Comparison of ENCODE assay signal across 1 cellular context in genomic region chr7:54978364-54979116, GRCh38.
TF ChIP-seq lines count a peak whose summit lies in the region.

No MANE protein-coding gene starts in this region.

TF ChIP-seq in A549, 52 proteins besides CTCF, POLR2A, EP300 and RAD21:
- TF ChIP-seq TFCP2L1 (CRISPR knock-in tag; IDR thresholded peaks at IDR 0.05): no peak
- TF ChIP-seq MYC (IDR thresholded peaks at IDR 0.05; ENCODE audit: borderline replicate concordance, low read length): no peak
- TF ChIP-seq GATA3 (IDR thresholded peaks at IDR 0.05; ENCODE audit: borderline replicate concordance): no peak
- TF ChIP-seq POLR2AphosphoS2 (conservative IDR thresholded peaks at IDR 0.05; ENCODE audit: low read length): no peak
- TF ChIP-seq KDM1A (IDR thresholded peaks at IDR 0.05; ENCODE audit: low read depth): no peak
- no peak for TF ChIP-seq CHD4 (IDR thresholded peaks at IDR 0.05; ENCODE audit: borderline replicate concordance)
- no peak for TF ChIP-seq SMC3 (IDR thresholded peaks at IDR 0.05)
